Comparison of ENCODE assay signal across 30 cellular contexts in genomic region chr5:39485075-39485474, GRCh38.
"Had no signal": no experiment of that assay in that cellular context is flagged by ENCODE, and none has a peak within 500 bp of the region (broad histone marks: within the 10 kb centered on the region; RNA-seq: fewer than 3 reads in every experiment).

No MANE protein-coding gene starts in this region.

- DNase-seq: activated CD4-positive, alpha-beta memory T cell treated with anti-CD3 and anti-CD28 coated beads for 36 hours; activated CD4-positive, alpha-beta T cell treated with anti-CD3 and anti-CD28 coated beads, Interleukin-2, amount 10 ng/mL, durations not matched to agents 24 days and 14 days; activated CD4-positive, CD25-positive, alpha-beta regulatory T cell treated with anti-CD3 and anti-CD28 coated beads, Interleukin-2, amount 50 U/mL, for 72 hours; activated CD8-positive, alpha-beta memory T cell treated with anti-CD3 and anti-CD28 coated beads, Interleukin-2, amount 50 U/mL, for 4 hours; activated effector memory CD4-positive, alpha-beta T cell treated with anti-CD3 and anti-CD28 coated beads, Interleukin-2, amount 50 U/mL, for 16 hours; activated naive CD4-positive, alpha-beta T cell treated with anti-CD3 and anti-CD28 coated beads, Interleukin-2, amount 10 ng/mL, durations not matched to agents 7 days and 5 days; activated T-cell treated with anti-CD3 and anti-CD28 coated beads, Interleukin-2, amount 50 U/mL, for 1 hour; amniotic stem cell; central memory CD4-positive, alpha-beta T cell; esophagus squamous epithelium; head of caudate nucleus; hippocampal formation; immature natural killer cell; kidney; left colon; naive B cell; nucleus accumbens; pancreas; retina; sigmoid colon; small intestine; stimulated activated CD4-positive, alpha-beta T cell treated with anti-CD3 and anti-CD28 coated beads, Interleukin-1b, Interleukin-23, amount 100 ng/mL, for 48 hours; stimulated activated naive B cell treated with anti-CD40 and anti-IgM and Interleukin-4, amounts not matched to agents 10 μg/mL and 1 μg/mL and 100 μg/mL, for 72 hours; stomach; SW 1271; T-helper 9 cell; thyroid gland had no signal

- H3K4me3 ChIP-seq: breast epithelium, esophagus squamous epithelium, pancreas, prostate gland, sigmoid colon, stomach, thyroid gland had no signal

- H3K4me1 ChIP-seq: breast epithelium, pancreas, prostate gland, stomach had no signal

- FAIRE-seq: kidney, pancreas, small intestine had no signal

- H3K36me3 ChIP-seq: breast epithelium, esophagus squamous epithelium, pancreas, prostate gland, sigmoid colon, stomach, thyroid gland had no signal

- H3K27ac ChIP-seq: breast epithelium, epithelial cell of prostate, esophagus squamous epithelium, prostate gland, sigmoid colon, stomach, thyroid gland had no signal

- H3K9me3 ChIP-seq: breast epithelium, esophagus squamous epithelium, pancreas, prostate gland, sigmoid colon, thyroid gland had no signal

- ATAC-seq: left colon; stimulated activated naive B cell treated with anti-CD40 and anti-IgM and Interleukin-4, amounts not matched to agents 10 μg/mL and 1 μg/mL and 100 μg/mL, for 72 hours had no signal

- H3K27me3 ChIP-seq: breast epithelium, esophagus squamous epithelium, pancreas, sigmoid colon, stomach, thyroid gland had no signal
